20 cellular contexts compared by ENCODE assay signal in genomic region chr16:12207939-12208338, GRCh38.
"Had no signal": no experiment of that assay in that cellular context is flagged by ENCODE, and none has a peak within 500 bp of the region (broad histone marks: within the 10 kb centered on the region; RNA-seq: fewer than 3 reads in every experiment).

No MANE protein-coding gene starts in this region.

- H3K27ac ChIP-seq: dorsolateral prefrontal cortex, heart right ventricle, left ventricle myocardium inferior, neutrophil, right atrium auricular region, testis, tibial nerve had no signal

- FAIRE-seq: frontal cortex, kidney, urothelium cell line had no signal

- H3K4me1 ChIP-seq: heart right ventricle, left ventricle myocardium inferior, right atrium auricular region, testis, tibial nerve had no signal

- H3K9me3 ChIP-seq: heart right ventricle, left ventricle myocardium inferior, neutrophil, right atrium auricular region, testis, tibial nerve had no signal

- DNase-seq: central memory CD4-positive, alpha-beta T cell; cortex of kidney; dorsolateral prefrontal cortex; effector CD8-positive, alpha-beta T cell; heart right ventricle; hypothalamus; kidney; left cardiac atrium; left ventricle myocardium inferior; mesenchymal stem cell; naive B cell; stimulated activated CD4-positive, alpha-beta T cell treated with anti-CD3 and anti-CD28 coated beads, Interleukin-2, amount 100 ng/mL, for 48 hours; testis had no signal

- ATAC-seq: heart right ventricle, left cardiac atrium had no signal

- H3K27me3 ChIP-seq: dorsolateral prefrontal cortex, heart right ventricle, neutrophil, right atrium auricular region, testis, tibial nerve had no signal

- H3K4me2 ChIP-seq: smooth muscle cell had no signal

- H3K4me3 ChIP-seq: dorsolateral prefrontal cortex, heart right ventricle, left ventricle myocardium inferior, lung, right atrium auricular region, smooth muscle cell, testis, tibial nerve had no signal

- H3K36me3 ChIP-seq: heart right ventricle, left ventricle myocardium inferior, neutrophil, right atrium auricular region had no signal
